2 cellular contexts compared by ENCODE assay signal in the genomic region with DNA sequence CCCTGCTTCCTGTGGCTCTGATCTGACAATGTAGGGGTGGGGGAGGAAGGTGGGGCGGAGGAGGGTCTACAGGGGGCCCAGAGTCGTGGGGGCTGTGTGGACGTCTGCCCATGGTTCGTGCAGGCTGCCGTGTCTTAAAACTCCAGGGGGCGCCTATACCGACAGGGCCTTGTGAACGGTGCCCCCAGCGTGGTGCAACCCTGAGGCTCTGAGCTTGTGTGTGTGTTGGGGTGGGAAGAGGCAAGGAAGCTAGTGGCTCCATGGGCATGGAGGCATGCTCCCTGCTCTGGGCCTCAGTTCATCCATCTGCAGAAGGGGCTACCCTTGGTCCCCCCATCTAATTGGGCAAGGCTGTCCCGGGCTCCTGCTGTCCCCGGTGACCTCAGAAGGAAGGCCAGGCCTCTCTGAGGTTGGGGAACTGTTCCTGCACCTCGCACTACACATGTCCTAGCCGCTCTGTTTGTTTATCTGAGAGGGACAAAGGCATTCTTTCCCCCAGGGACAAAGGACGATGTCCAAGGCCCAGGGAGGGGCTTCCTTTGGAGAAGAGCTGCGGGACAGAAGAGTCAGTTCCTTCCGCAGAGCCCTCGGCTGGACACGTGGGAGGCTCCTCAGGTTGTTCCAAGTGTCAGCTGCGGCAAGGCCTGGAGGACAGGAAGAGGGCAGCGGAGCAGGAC.
TF ChIP-seq lines count a peak whose summit lies in the region.

No MANE protein-coding gene starts in this region.

TF ChIP-seq in HEK293, 187 proteins besides CTCF, POLR2A, EP300 and RAD21 (continued from another document and continues in another):
- TF ChIP-seq GLIS2 (tag by site-specific recombination; IDR thresholded peaks at IDR 0.05) (peak; percentile 65), ZNF596 (tag by site-specific recombination; IDR thresholded peaks at IDR 0.05) (no peak), SCRT1 (tag by site-specific recombination; IDR thresholded peaks at IDR 0.05; ENCODE audit: borderline replicate concordance) (no peak), ZNF660 (tag by site-specific recombination; IDR thresholded peaks at IDR 0.05) (no peak), ZNF521 (tag by site-specific recombination; IDR thresholded peaks at IDR 0.05) (no peak), ZNF423 (tag by site-specific recombination; IDR thresholded peaks at IDR 0.05) (peak; percentile 95), ZFP41 (tag by site-specific recombination; IDR thresholded peaks at IDR 0.05; ENCODE audit: borderline replicate concordance) (no peak), ZNF670 (tag by site-specific recombination; IDR thresholded peaks at IDR 0.05; ENCODE audit: low read depth) (no peak), PRDM1 (tag by site-specific recombination; IDR thresholded peaks at IDR 0.05) (no peak), ZNF341 (tag by site-specific recombination; IDR thresholded peaks at IDR 0.05; ENCODE audit: low read depth) (peak; percentile 64), ZNF2 (tag by site-specific recombination; IDR thresholded peaks at IDR 0.05) (no peak), ZFHX2 (tag by site-specific recombination; conservative IDR thresholded peaks at IDR 0.05) (peak; percentile 34; the same call in 1 of the 2 replicates), ZNF24 (tag by site-specific recombination; IDR thresholded peaks at IDR 0.05) (0 out of 2 replicates have a peak, but pooled peaks have one; percentile 18), SP7 (tag by site-specific recombination; IDR thresholded peaks at IDR 0.05) (no peak), ZBTB17 (tag by site-specific recombination; IDR thresholded peaks at IDR 0.05) (peak; percentile 7; the same call in 1 of the 2 replicates), ZNF19 (tag by site-specific recombination; IDR thresholded peaks at IDR 0.05; ENCODE audit: low read depth) (no peak)
- TF ChIP-seq, protein P1, sequence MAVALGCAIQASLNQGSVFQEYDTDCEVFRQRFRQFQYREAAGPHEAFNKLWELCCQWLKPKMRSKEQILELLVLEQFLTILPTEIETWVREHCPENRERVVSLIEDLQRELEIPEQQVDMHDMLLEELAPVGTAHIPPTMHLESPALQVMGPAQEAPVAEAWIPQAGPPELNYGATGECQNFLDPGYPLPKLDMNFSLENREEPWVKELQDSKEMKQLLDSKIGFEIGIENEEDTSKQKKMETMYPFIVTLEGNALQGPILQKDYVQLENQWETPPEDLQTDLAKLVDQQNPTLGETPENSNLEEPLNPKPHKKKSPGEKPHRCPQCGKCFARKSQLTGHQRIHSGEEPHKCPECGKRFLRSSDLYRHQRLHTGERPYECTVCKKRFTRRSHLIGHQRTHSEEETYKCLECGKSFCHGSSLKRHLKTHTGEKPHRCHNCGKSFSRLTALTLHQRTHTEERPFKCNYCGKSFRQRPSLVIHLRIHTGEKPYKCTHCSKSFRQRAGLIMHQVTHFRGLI (tag by site-specific recombination; IDR thresholded peaks at IDR 0.05): no peak
- TF ChIP-seq, protein P2, sequence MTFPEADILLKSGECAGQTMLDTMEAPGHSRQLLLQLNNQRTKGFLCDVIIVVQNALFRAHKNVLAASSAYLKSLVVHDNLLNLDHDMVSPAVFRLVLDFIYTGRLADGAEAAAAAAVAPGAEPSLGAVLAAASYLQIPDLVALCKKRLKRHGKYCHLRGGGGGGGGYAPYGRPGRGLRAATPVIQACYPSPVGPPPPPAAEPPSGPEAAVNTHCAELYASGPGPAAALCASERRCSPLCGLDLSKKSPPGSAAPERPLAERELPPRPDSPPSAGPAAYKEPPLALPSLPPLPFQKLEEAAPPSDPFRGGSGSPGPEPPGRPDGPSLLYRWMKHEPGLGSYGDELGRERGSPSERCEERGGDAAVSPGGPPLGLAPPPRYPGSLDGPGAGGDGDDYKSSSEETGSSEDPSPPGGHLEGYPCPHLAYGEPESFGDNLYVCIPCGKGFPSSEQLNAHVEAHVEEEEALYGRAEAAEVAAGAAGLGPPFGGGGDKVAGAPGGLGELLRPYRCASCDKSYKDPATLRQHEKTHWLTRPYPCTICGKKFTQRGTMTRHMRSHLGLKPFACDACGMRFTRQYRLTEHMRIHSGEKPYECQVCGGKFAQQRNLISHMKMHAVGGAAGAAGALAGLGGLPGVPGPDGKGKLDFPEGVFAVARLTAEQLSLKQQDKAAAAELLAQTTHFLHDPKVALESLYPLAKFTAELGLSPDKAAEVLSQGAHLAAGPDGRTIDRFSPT (tag by site-specific recombination; IDR thresholded peaks at IDR 0.05): peak; percentile 58; the same call in 1 of the 2 replicates
- TF ChIP-seq, protein P3, sequence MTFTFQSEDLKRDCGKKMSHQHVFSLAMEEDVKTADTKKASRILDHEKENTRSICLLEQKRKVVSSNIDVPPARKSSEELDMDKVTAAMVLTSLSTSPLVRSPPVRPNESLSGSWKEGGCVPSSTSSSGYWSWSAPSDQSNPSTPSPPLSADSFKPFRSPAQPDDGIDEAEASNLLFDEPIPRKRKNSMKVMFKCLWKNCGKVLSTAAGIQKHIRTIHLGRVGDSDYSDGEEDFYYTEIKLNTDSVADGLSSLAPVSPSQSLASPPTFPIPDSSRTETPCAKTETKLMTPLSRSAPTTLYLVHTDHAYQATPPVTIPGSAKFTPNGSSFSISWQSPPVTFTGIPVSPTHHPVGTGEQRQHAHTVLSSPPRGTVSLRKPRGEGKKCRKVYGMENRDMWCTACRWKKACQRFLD (tag by site-specific recombination; IDR thresholded peaks at IDR 0.05): no peak
- TF ChIP-seq, protein P4, sequence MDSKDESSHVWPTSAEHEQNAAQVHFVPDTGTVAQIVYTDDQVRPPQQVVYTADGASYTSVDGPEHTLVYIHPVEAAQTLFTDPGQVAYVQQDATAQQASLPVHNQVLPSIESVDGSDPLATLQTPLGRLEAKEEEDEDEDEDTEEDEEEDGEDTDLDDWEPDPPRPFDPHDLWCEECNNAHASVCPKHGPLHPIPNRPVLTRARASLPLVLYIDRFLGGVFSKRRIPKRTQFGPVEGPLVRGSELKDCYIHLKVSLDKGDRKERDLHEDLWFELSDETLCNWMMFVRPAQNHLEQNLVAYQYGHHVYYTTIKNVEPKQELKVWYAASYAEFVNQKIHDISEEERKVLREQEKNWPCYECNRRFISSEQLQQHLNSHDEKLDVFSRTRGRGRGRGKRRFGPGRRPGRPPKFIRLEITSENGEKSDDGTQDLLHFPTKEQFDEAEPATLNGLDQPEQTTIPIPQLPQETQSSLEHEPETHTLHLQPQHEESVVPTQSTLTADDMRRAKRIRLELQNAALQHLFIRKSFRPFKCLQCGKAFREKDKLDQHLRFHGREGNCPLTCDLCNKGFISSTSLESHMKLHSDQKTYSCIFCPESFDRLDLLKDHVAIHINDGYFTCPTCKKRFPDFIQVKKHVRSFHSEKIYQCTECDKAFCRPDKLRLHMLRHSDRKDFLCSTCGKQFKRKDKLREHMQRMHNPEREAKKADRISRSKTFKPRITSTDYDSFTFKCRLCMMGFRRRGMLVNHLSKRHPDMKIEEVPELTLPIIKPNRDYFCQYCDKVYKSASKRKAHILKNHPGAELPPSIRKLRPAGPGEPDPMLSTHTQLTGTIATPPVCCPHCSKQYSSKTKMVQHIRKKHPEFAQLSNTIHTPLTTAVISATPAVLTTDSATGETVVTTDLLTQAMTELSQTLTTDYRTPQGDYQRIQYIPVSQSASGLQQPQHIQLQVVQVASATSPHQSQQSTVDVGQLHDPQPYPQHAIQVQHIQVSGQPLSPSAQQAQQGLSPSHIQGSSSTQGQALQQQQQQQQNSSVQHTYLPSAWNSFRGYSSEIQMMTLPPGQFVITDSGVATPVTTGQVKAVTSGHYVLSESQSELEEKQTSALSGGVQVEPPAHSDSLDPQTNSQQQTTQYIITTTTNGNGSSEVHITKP (tag by site-specific recombination; IDR thresholded peaks at IDR 0.05): 0 out of 2 replicates have a peak, but pooled peaks have one; percentile 27

TF ChIP-seq in HepG2, 621 proteins besides CTCF, POLR2A, EP300 and RAD21 (continued from another document and continues in another):
- TF ChIP-seq HNRNPK (IDR thresholded peaks at IDR 0.05; ENCODE audit: low read depth, low read length, poor library complexity, severe bottlenecking) (no peak), KDM2A (CRISPR knock-in tag; IDR thresholded peaks at IDR 0.05; ENCODE audit: borderline replicate concordance, low read depth) (peak; percentile 36; the same call in 1 of the 2 replicates), HNF4A (CRISPR knock-in tag; IDR thresholded peaks at IDR 0.05) (no peak), ZNF34 (CRISPR knock-in tag; IDR thresholded peaks at IDR 0.05; ENCODE audit: borderline replicate concordance) (peak; percentile 31; the same call in 1 of the 2 replicates), YY1 (IDR thresholded peaks at IDR 0.05; ENCODE audit: insufficient read depth, insufficient replicate concordance, low read depth, low read length) (no peak), SALL1 (CRISPR knock-in tag; IDR thresholded peaks at IDR 0.05) (peak; percentile 52; the same call in 1 of the 2 replicates), SAP130 (CRISPR knock-in tag; IDR thresholded peaks at IDR 0.05; ENCODE audit: low read depth) (peak; percentile 23; the same call in 1 of the 2 replicates), SOX5 (CRISPR knock-in tag; IDR thresholded peaks at IDR 0.05; ENCODE audit: borderline replicate concordance) (peak; percentile 81; the same call in 1 of the 2 replicates), CBX2 (IDR thresholded peaks at IDR 0.05; ENCODE audit: low read depth, low read length) (no peak), CBX2 (CRISPR knock-in tag; IDR thresholded peaks at IDR 0.05; ENCODE audit: low read depth) (no peak), ZBTB3 (CRISPR knock-in tag; IDR thresholded peaks at IDR 0.05; ENCODE audit: borderline replicate concordance, low read depth) (no peak), ZFP62 (CRISPR knock-in tag; IDR thresholded peaks at IDR 0.05) (no peak), MTF1 (CRISPR knock-in tag; IDR thresholded peaks at IDR 0.05) (no peak), HES4 (CRISPR knock-in tag; IDR thresholded peaks at IDR 0.05; ENCODE audit: borderline replicate concordance) (0 out of 2 replicates have a peak, but pooled peaks have one; percentile 44), NFE2L1 (CRISPR knock-in tag; IDR thresholded peaks at IDR 0.05; ENCODE audit: borderline replicate concordance) (no peak), PHF8 (CRISPR knock-in tag; IDR thresholded peaks at IDR 0.05) (peak; percentile 52; the same call in 1 of the 2 replicates), TBX3 (IDR thresholded peaks at IDR 0.05; ENCODE audit: borderline replicate concordance) (no peak; the same call in 1 of the 2 replicates), SOX6 (IDR thresholded peaks at IDR 0.05) (no peak), SOX6 (CRISPR knock-in tag; IDR thresholded peaks at IDR 0.05) (peak; percentile 85), PCBP2 (optimal IDR thresholded peaks at IDR 0.05; ENCODE audit: low read depth, low read length, poor library complexity, severe bottlenecking) (no peak), KMT2A (CRISPR knock-in tag; IDR thresholded peaks at IDR 0.05) (0 out of 2 replicates have a peak, but pooled peaks have one; percentile 29), ZNF660 (CRISPR knock-in tag; IDR thresholded peaks at IDR 0.05; ENCODE audit: borderline replicate concordance, low read depth) (no peak), ISL2 (CRISPR knock-in tag; IDR thresholded peaks at IDR 0.05) (no peak), ZNF670 (CRISPR knock-in tag; IDR thresholded peaks at IDR 0.05; ENCODE audit: borderline replicate concordance) (no peak), TBP (CRISPR knock-in tag; IDR thresholded peaks at IDR 0.05) (no peak), ZNF768 (CRISPR knock-in tag; IDR thresholded peaks at IDR 0.05) (0 out of 2 replicates have a peak, but pooled peaks have one; percentile 4), ZNF550 (CRISPR knock-in tag; IDR thresholded peaks at IDR 0.05; ENCODE audit: borderline replicate concordance) (0 out of 2 replicates have a peak, but pooled peaks have one; percentile 70), ZNF709 (CRISPR knock-in tag; IDR thresholded peaks at IDR 0.05) (peak; percentile 70; the same call in 1 of the 2 replicates)
- TF ChIP-seq, protein P5, sequence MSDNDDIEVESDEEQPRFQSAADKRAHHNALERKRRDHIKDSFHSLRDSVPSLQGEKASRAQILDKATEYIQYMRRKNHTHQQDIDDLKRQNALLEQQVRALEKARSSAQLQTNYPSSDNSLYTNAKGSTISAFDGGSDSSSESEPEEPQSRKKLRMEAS (IDR thresholded peaks at IDR 0.05): peak; percentile 70
- TF ChIP-seq, protein P6, sequence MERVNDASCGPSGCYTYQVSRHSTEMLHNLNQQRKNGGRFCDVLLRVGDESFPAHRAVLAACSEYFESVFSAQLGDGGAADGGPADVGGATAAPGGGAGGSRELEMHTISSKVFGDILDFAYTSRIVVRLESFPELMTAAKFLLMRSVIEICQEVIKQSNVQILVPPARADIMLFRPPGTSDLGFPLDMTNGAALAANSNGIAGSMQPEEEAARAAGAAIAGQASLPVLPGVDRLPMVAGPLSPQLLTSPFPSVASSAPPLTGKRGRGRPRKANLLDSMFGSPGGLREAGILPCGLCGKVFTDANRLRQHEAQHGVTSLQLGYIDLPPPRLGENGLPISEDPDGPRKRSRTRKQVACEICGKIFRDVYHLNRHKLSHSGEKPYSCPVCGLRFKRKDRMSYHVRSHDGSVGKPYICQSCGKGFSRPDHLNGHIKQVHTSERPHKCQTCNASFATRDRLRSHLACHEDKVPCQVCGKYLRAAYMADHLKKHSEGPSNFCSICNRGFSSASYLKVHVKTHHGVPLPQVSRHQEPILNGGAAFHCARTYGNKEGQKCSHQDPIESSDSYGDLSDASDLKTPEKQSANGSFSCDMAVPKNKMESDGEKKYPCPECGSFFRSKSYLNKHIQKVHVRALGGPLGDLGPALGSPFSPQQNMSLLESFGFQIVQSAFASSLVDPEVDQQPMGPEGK (CRISPR knock-in tag; IDR thresholded peaks at IDR 0.05): peak; percentile 77
- TF ChIP-seq, protein P7, sequence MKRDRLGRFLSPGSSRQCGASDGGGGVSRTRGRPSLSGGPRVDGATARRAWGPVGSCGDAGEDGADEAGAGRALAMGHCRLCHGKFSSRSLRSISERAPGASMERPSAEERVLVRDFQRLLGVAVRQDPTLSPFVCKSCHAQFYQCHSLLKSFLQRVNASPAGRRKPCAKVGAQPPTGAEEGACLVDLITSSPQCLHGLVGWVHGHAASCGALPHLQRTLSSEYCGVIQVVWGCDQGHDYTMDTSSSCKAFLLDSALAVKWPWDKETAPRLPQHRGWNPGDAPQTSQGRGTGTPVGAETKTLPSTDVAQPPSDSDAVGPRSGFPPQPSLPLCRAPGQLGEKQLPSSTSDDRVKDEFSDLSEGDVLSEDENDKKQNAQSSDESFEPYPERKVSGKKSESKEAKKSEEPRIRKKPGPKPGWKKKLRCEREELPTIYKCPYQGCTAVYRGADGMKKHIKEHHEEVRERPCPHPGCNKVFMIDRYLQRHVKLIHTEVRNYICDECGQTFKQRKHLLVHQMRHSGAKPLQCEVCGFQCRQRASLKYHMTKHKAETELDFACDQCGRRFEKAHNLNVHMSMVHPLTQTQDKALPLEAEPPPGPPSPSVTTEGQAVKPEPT (CRISPR knock-in tag; IDR thresholded peaks at IDR 0.05; ENCODE audit: low read depth): 0 out of 2 replicates have a peak, but pooled peaks have one; percentile 16
- TF ChIP-seq, protein P8, sequence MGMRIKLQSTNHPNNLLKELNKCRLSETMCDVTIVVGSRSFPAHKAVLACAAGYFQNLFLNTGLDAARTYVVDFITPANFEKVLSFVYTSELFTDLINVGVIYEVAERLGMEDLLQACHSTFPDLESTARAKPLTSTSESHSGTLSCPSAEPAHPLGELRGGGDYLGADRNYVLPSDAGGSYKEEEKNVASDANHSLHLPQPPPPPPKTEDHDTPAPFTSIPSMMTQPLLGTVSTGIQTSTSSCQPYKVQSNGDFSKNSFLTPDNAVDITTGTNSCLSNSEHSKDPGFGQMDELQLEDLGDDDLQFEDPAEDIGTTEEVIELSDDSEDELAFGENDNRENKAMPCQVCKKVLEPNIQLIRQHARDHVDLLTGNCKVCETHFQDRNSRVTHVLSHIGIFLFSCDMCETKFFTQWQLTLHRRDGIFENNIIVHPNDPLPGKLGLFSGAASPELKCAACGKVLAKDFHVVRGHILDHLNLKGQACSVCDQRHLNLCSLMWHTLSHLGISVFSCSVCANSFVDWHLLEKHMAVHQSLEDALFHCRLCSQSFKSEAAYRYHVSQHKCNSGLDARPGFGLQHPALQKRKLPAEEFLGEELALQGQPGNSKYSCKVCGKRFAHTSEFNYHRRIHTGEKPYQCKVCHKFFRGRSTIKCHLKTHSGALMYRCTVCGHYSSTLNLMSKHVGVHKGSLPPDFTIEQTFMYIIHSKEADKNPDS (CRISPR knock-in tag; IDR thresholded peaks at IDR 0.05): no peak
